Comparison of ENCODE assay signal across 8 cellular contexts in genomic region chr9:42851701-42852100, GRCh38.
DNase-seq lines count a peak whose midpoint lies in the region; ATAC-seq and TF ChIP-seq lines count a peak whose summit lies in the region.
"Not testable (repeated sequence)": the region's sequence is repeated elsewhere in the genome, so short reads cannot be mapped to it uniquely, and the experiment has no call there.

No MANE protein-coding gene starts in this region.

- intact Hi-C loops in Calu3 (cut with micrococcal nuclease; ENCODE audit: unreplicated experiment); colonic mucosa (cut with DNase I): not testable (repeated sequence)

- H3K4me3 ChIP-seq in colonic mucosa (peak overlapping the region; percentile 38), liver (ENCODE audit: low read depth in 1 of 3, low read length in 3 of 3) (peak overlapping the region in 2 of 3 donors; percentile 27 to 55), neural cell (ENCODE audit: low read length) (peak overlapping the region; percentile 53)

- H3K27ac Mint-ChIP-seq in Calu3 (ENCODE audit: unreplicated experiment); glutamatergic neuron (ENCODE audit: unreplicated experiment); stimulated activated memory B cell treated with anti-CD40 and anti-IgM and Interleukin-4, amounts not matched to agents 10 μg/mL and 1 μg/mL and 100 μg/mL, for 72 hours: not testable (repeated sequence)

- H3K36me3 ChIP-seq in KOPT-K1 (ENCODE audit: insufficient read depth, low read length); colonic mucosa; liver (ENCODE audit: control insufficient read depth in 4 of 4, insufficient read depth in 3 of 4, low read depth in 1 of 4, low read length in 3 of 4); neural cell (ENCODE audit: insufficient read depth, low read length): not testable (repeated sequence)

- not testable (repeated sequence) for TF ChIP-seq RAD21 in liver (IDR thresholded peaks at IDR 0.05); neural cell (conservative IDR thresholded peaks at IDR 0.05)

- not testable (repeated sequence) for TF ChIP-seq EP300 in neural cell (conservative IDR thresholded peaks at IDR 0.05; ENCODE audit: poor library complexity, severe bottlenecking)

- ATAC-seq in stimulated activated memory B cell treated with anti-CD40 and anti-IgM and Interleukin-4, amounts not matched to agents 10 μg/mL and 1 μg/mL and 100 μg/mL, for 72 hours, result not testable (repeated sequence)

- H3K9me3 ChIP-seq in KOPT-K1 (ENCODE audit: insufficient read depth, low read length, poor library complexity, severe bottlenecking); colonic mucosa; liver (ENCODE audit: control insufficient read depth in 4 of 4, low read length in 3 of 4); neural cell (ENCODE audit: low read length): not testable (repeated sequence)

- H2AFZ ChIP-seq in neural cell (ENCODE audit: low read depth, low read length), result not testable (repeated sequence)

- not testable (repeated sequence) for DNase-seq in Calu3, colonic mucosa, glutamatergic neuron

- H3K36me3 Mint-ChIP-seq in Calu3 (ENCODE audit: insufficient read depth, unreplicated experiment), result peaks cover 12% of the 10 kb centered on the region
- H3K36me3 Mint-ChIP-seq in glutamatergic neuron (ENCODE audit: unreplicated experiment); stimulated activated memory B cell treated with anti-CD40 and anti-IgM and Interleukin-4, amounts not matched to agents 10 μg/mL and 1 μg/mL and 100 μg/mL, for 72 hours: not testable (repeated sequence)

- WGBS in liver, result 9% methylated on average over 22 of the region's 23 CpGs

- H3F3A ChIP-seq in neural cell (ENCODE audit: insufficient read depth, low read length, poor library complexity, severe bottlenecking), result not testable (repeated sequence)

- not testable (repeated sequence) for H3K4me1 ChIP-seq in colonic mucosa; liver (ENCODE audit: control insufficient read depth in 4 of 4, insufficient read depth in 4 of 4, low read length in 3 of 4)

- H3K79me2 ChIP-seq in neural cell (replicated peaks; ENCODE audit: insufficient read depth, low read length), result not testable (repeated sequence)

- not testable (repeated sequence) for TF ChIP-seq CTCF in Calu3 (IDR thresholded peaks at IDR 0.05; ENCODE audit: unreplicated experiment); VCaP (conservative IDR thresholded peaks at IDR 0.05); colonic mucosa (IDR thresholded peaks at IDR 0.05); glutamatergic neuron (IDR thresholded peaks at IDR 0.05; ENCODE audit: partially characterized antibody, unreplicated experiment); liver (IDR thresholded peaks at IDR 0.05; ENCODE audit: low read depth, low read length, missing input control); neural cell (IDR thresholded peaks at IDR 0.05; ENCODE audit: poor library complexity, severe bottlenecking)

- H3K4me2 ChIP-seq in neural cell (ENCODE audit: low read length), result not testable (repeated sequence)

- H3K9me2 ChIP-seq in neural cell (ENCODE audit: insufficient read depth, low read length), result not testable (repeated sequence)

- H3K4me1 Mint-ChIP-seq in Calu3 (ENCODE audit: low read depth, unreplicated experiment); glutamatergic neuron (ENCODE audit: low read depth, unreplicated experiment); stimulated activated memory B cell treated with anti-CD40 and anti-IgM and Interleukin-4, amounts not matched to agents 10 μg/mL and 1 μg/mL and 100 μg/mL, for 72 hours: not testable (repeated sequence)

- H3K4me3 Mint-ChIP-seq in Calu3 (ENCODE audit: low read depth, unreplicated experiment), result peak overlapping the region; percentile 84
- peak overlapping the region; percentile 38 for H3K4me3 Mint-ChIP-seq in glutamatergic neuron (ENCODE audit: unreplicated experiment)
- H3K4me3 Mint-ChIP-seq in stimulated activated memory B cell treated with anti-CD40 and anti-IgM and Interleukin-4, amounts not matched to agents 10 μg/mL and 1 μg/mL and 100 μg/mL, for 72 hours, result peak overlapping the region; percentile 94

- not testable (repeated sequence) for H3K9ac ChIP-seq in colonic mucosa (ENCODE audit: low read depth in 2 of 2, low read length in 2 of 2); liver (ENCODE audit: low read depth in 1 of 2, low read length in 2 of 2); neural cell (ENCODE audit: low read length)

- not testable (repeated sequence) for H4K20me1 ChIP-seq in neural cell (ENCODE audit: insufficient read depth)

- BruUV-seq in Calu3 (replicated peaks; lab: Mats Ljungman, UMichigan), result not testable (repeated sequence)

- CTCF ChIA-PET in Calu3 (lab: Charles Lee), result not testable (repeated sequence)

- H3K27me3 ChIP-seq in colonic mucosa; liver (ENCODE audit: control insufficient read depth in 4 of 4, insufficient read depth in 4 of 4, low read length in 3 of 4); neural cell (ENCODE audit: insufficient read depth, low read depth, low read length): not testable (repeated sequence)

- H3K27ac ChIP-seq in KOPT-K1 (ENCODE audit: low read depth, low read length, poor library complexity, severe bottlenecking) (peak overlapping the region; percentile 67), VCaP (peak overlapping the region; percentile 44; the same call in 1 of the 2 replicates), liver (ENCODE audit: low read depth in 1 of 2, low read length in 2 of 2) (peak overlapping the region in 1 of 2 donors; percentile 69)
- not testable (repeated sequence) for H3K27ac ChIP-seq in colonic mucosa; neural cell (ENCODE audit: low read length)

- not testable (repeated sequence) for H3K9me3 Mint-ChIP-seq in Calu3 (ENCODE audit: low read depth, unreplicated experiment); glutamatergic neuron (ENCODE audit: unreplicated experiment); stimulated activated memory B cell treated with anti-CD40 and anti-IgM and Interleukin-4, amounts not matched to agents 10 μg/mL and 1 μg/mL and 100 μg/mL, for 72 hours

- H3K27me3 Mint-ChIP-seq in Calu3 (ENCODE audit: unreplicated experiment), result peaks cover 12% of the 10 kb centered on the region
- H3K27me3 Mint-ChIP-seq in glutamatergic neuron (ENCODE audit: unreplicated experiment), result not testable (repeated sequence)
- peaks cover 11% of the 10 kb centered on the region for H3K27me3 Mint-ChIP-seq in stimulated activated memory B cell treated with anti-CD40 and anti-IgM and Interleukin-4, amounts not matched to agents 10 μg/mL and 1 μg/mL and 100 μg/mL, for 72 hours

Comparison
In these comparisons a context has a peak if more than half of its experiments do, and no peak if none do; other contexts are left out.
1. H3K4me3 Mint-ChIP-seq: peak in every context shown above with its lines; median percentile 94 in stimulated activated memory B cell treated with anti-CD40 and anti-IgM and Interleukin-4, amounts not matched to agents 10 μg/mL and 1 μg/mL and 100 μg/mL, for 72 hours; 84 in Calu3; 38 in glutamatergic neuron.